ENCODE assay signal across 6 cellular contexts in the genomic region with DNA sequence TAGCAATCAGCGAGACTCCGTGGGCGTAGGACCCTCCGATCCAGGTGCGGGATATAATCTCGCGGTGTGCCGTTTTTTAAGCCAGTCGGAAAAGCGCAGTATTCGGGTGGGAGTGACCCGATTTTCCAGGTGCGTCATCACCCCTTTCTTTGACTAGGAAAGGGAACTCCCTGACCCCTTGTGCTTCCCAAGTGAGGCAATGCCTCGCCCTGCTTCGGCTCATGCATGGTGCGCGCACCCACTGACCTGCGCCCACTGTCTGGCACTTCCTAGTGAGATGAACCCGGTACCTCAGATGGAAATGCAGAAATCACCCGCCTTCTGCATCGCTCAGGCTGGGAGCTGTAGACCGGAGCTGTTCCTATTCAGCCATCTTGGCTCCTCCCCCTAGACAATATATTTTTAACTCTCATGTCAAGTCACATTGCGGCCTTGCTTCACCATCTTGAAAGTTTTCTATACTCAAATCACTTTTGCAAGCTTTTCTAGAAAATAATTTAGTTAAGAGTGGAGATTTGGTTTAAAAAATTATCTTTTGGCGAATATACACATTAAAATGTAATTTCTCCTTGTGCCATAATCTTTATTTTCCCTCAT.
DNase-seq lines count a peak whose midpoint lies in the region; ATAC-seq and TF ChIP-seq lines count a peak whose summit lies in the region.
"Not testable (repeated sequence)": the region's sequence is repeated elsewhere in the genome, so short reads cannot be mapped to it uniquely, and the experiment has no call there.

No MANE protein-coding gene starts in this region.

- H3K36me3 ChIP-seq in CD8-positive, alpha-beta memory T cell (ENCODE audit: insufficient read depth, low read length); HCT116 (ENCODE audit: control insufficient read depth in 1 of 2, insufficient read depth in 2 of 2, low read length in 2 of 2): not testable (repeated sequence)

- H3K4me1 ChIP-seq in CD8-positive, alpha-beta memory T cell (ENCODE audit: insufficient read depth, low read length); HCT116 (ENCODE audit: control insufficient read depth in 1 of 2, insufficient read depth in 2 of 2, low read length in 2 of 2): not testable (repeated sequence)

- H3K9me3 Mint-ChIP-seq in CD8-positive, alpha-beta memory T cell; T-cell; activated T-cell treated with anti-CD3 and anti-CD28 coated beads, Interleukin-2, amount 50 U/mL, for 24 hours; effector memory CD8-positive, alpha-beta T cell: not testable (repeated sequence)

- H3K4me1 Mint-ChIP-seq in CD8-positive, alpha-beta memory T cell = peaks cover 22 to 29% (median 26%) of the 10 kb centered on the region in 3 donors
- peaks cover 11 to 20% (median 13%) of the 10 kb centered on the region in 3 donors for H3K4me1 Mint-ChIP-seq in T-cell
- peaks cover 17% of the 10 kb centered on the region for H3K4me1 Mint-ChIP-seq in activated T-cell treated with anti-CD3 and anti-CD28 coated beads, Interleukin-2, amount 50 U/mL, for 24 hours (ENCODE audit: low read depth)
- peaks cover 14 to 18% of the 10 kb centered on the region in 2 donors for H3K4me1 Mint-ChIP-seq in effector memory CD8-positive, alpha-beta T cell (ENCODE audit: low read depth in 2 of 2)

- not testable (repeated sequence) for ATAC-seq in HCT116; T-cell (replicated peaks in 1 of 4)
- ATAC-seq in effector memory CD8-positive, alpha-beta T cell (replicated peaks) = peak; percentile 75

- H3K9me2 ChIP-seq in HCT116 (ENCODE audit: insufficient read depth) = not testable (repeated sequence)

- intact Hi-C loops in HCT116 (cut with micrococcal nuclease) = not testable (repeated sequence)

- not testable (repeated sequence) for H3K4me2 ChIP-seq in HCT116 (ENCODE audit: low read length)

- TF ChIP-seq CTCF in HCT116 (IDR thresholded peaks at IDR 0.05 in 2 of 3, conservative IDR thresholded peaks at IDR 0.05 in 1 of 3; ENCODE audit: borderline replicate concordance in 1 of 3, insufficient read depth in 1 of 3, low read depth in 2 of 3, low read length in 2 of 3) = not testable (repeated sequence)

- not testable (repeated sequence) for H3K27me3 Mint-ChIP-seq in CD8-positive, alpha-beta memory T cell; effector memory CD8-positive, alpha-beta T cell
- H3K27me3 Mint-ChIP-seq in T-cell = peaks cover 17 to 33% of the 10 kb centered on the region in 2 donors
- H3K27me3 Mint-ChIP-seq in activated T-cell treated with anti-CD3 and anti-CD28 coated beads, Interleukin-2, amount 50 U/mL, for 24 hours = peaks cover 37% of the 10 kb centered on the region

- H3K4me3 ChIP-seq in CD8-positive, alpha-beta memory T cell (ENCODE audit: low read length); HCT116 (replicated peaks in 1 of 2; ENCODE audit: low read depth in 1 of 2, low read length in 2 of 2): not testable (repeated sequence)

- POLR2A ChIA-PET in CD8-positive, alpha-beta memory T cell (lab: Charles Lee); HCT116 (lab: Charles Lee); T-cell (lab: Charles Lee): not testable (repeated sequence)

- not testable (repeated sequence) for H4K20me1 ChIP-seq in HCT116 (ENCODE audit: insufficient read depth)

- H2AFZ ChIP-seq in HCT116 (ENCODE audit: low read depth, low read length, poor library complexity, severe bottlenecking) = peak overlapping the region; percentile 77

- not testable (repeated sequence) for H3K27ac ChIP-seq in CD8-positive, alpha-beta memory T cell (ENCODE audit: low read depth, low read length); HCT116 (ENCODE audit: low read depth, low read length)

- CTCF ChIA-PET in CD8-positive, alpha-beta memory T cell (lab: Charles Lee); HCT116 (lab: Charles Lee); T-cell (lab: Charles Lee): not testable (repeated sequence)

- H3K27ac Mint-ChIP-seq in CD8-positive, alpha-beta memory T cell = peak overlapping the region in 6 of 8 donors; percentile 57 to 91 (median 82)
- not testable (repeated sequence) for H3K27ac Mint-ChIP-seq in T-cell; activated T-cell treated with anti-CD3 and anti-CD28 coated beads, Interleukin-2, amount 50 U/mL, for 24 hours
- peak overlapping the region in 1 of 2 donors; percentile 87 for H3K27ac Mint-ChIP-seq in effector memory CD8-positive, alpha-beta T cell

- H3K36me3 Mint-ChIP-seq in CD8-positive, alpha-beta memory T cell; T-cell; activated T-cell treated with anti-CD3 and anti-CD28 coated beads, Interleukin-2, amount 50 U/mL, for 24 hours (ENCODE audit: low read depth); effector memory CD8-positive, alpha-beta T cell (ENCODE audit: insufficient read depth): not testable (repeated sequence)

- RAD21 ChIA-PET in HCT116 (lab: Charles Lee; ENCODE audit: low non-redundant PET in 1 of 2, low total read pairs in 2 of 2, uncharacterized antibody in 2 of 2, unreplicated experiment in 2 of 2) = not testable (repeated sequence)

- H3K4me3 Mint-ChIP-seq in CD8-positive, alpha-beta memory T cell = peak overlapping the region; percentile 41 to 83 (median 79)
- peak overlapping the region; percentile 10 to 45 (median 36) for H3K4me3 Mint-ChIP-seq in T-cell
- peak overlapping the region; percentile 4 for H3K4me3 Mint-ChIP-seq in activated T-cell treated with anti-CD3 and anti-CD28 coated beads, Interleukin-2, amount 50 U/mL, for 24 hours
- H3K4me3 Mint-ChIP-seq in effector memory CD8-positive, alpha-beta T cell = peak overlapping the region; percentile 41 to 77

- DNase-seq in CD8-positive, alpha-beta memory T cell = peak in 2 of 5 donors; percentile 11 to 29
- DNase-seq in HCT116 (ENCODE audit: low read depth, low spot score); activated T-cell treated with anti-CD3 and anti-CD28 coated beads, Interleukin-2, amount 50 U/mL, for 24 hours: not testable (repeated sequence)
- DNase-seq in NCI-H748 (lab: John Stamatoyannopoulos, UW; ENCODE audit: unreplicated experiment) (peak; percentile 69), T-cell (peak in 1 of 34 experiments; percentile 3)
- peak in 2 of 3 experiments; percentile 32 to 34 for DNase-seq in effector memory CD8-positive, alpha-beta T cell

- not testable (repeated sequence) for BruUV-seq in HCT116 (replicated peaks; lab: Mats Ljungman, UMichigan)

- not testable (repeated sequence) for TF ChIP-seq RAD21 in HCT116 (IDR thresholded peaks at IDR 0.05; ENCODE audit: low read depth)

- H3K9me3 ChIP-seq in CD8-positive, alpha-beta memory T cell (ENCODE audit: low read length); HCT116 (ENCODE audit: control insufficient read depth in 1 of 2, insufficient read depth in 1 of 2, low read depth in 1 of 2, low read length in 2 of 2): not testable (repeated sequence)

- H3K9ac ChIP-seq in HCT116 (ENCODE audit: low read length) = not testable (repeated sequence)

- not testable (repeated sequence) for H3K79me2 ChIP-seq in HCT116 (ENCODE audit: insufficient read depth, low read length)

- not testable (repeated sequence) for TF ChIP-seq POLR2A in HCT116 (IDR thresholded peaks at IDR 0.05; ENCODE audit: borderline replicate concordance, extremely low read depth, insufficient read depth, insufficient read length)

- not testable (repeated sequence) for H3K27me3 ChIP-seq in CD8-positive, alpha-beta memory T cell (ENCODE audit: insufficient read depth, low read length, poor library complexity, severe bottlenecking); HCT116 (ENCODE audit: insufficient read depth, low read length)

Comparison
In these comparisons a context has a peak if more than half of its experiments do, and no peak if none do; other contexts are left out.
1. H3K4me3 Mint-ChIP-seq: peak in every context shown above with its lines; median percentile 79 in CD8-positive, alpha-beta memory T cell; 59 in effector memory CD8-positive, alpha-beta T cell; 36 in T-cell; 4 in activated T-cell treated with anti-CD3 and anti-CD28 coated beads, Interleukin-2, amount 50 U/mL, for 24 hours.